ENCODE assay signal across 26 cellular contexts in genomic region chr6:45787384-45787783, GRCh38.
"Had no signal": no experiment of that assay in that cellular context is flagged by ENCODE, and none has a peak within 500 bp of the region (broad histone marks: within the 10 kb centered on the region; RNA-seq: fewer than 3 reads in every experiment).

No MANE protein-coding gene starts in this region.

- H3K36me3 ChIP-seq: gastrocnemius medialis, lower lobe of right lung, ovary, spleen, tibial artery, upper lobe of left lung had no signal

- H3K27me3 ChIP-seq: gastrocnemius medialis, ovary, spleen, testis, tibial artery, upper lobe of left lung had no signal

- H3K36me3 Mint-ChIP-seq: naive thymus-derived CD8-positive, alpha-beta T cell; stimulated activated memory B cell treated with anti-CD40 and anti-IgM and Interleukin-4, amounts not matched to agents 10 μg/mL and 1 μg/mL and 100 μg/mL, for 72 hours had no signal

- H3K9me3 ChIP-seq: gastrocnemius medialis, lower lobe of right lung, ovary, psoas muscle, spleen, testis, tibial artery, upper lobe of left lung had no signal

- H3K27ac Mint-ChIP-seq: endodermal cell; naive thymus-derived CD8-positive, alpha-beta T cell; nephron progenitor cell; stimulated activated memory B cell treated with anti-CD40 and anti-IgM and Interleukin-4, amounts not matched to agents 10 μg/mL and 1 μg/mL and 100 μg/mL, for 72 hours had no signal

- DNase-seq: dorsolateral prefrontal cortex; effector CD8-positive, alpha-beta T cell; endodermal cell; foreskin fibroblast; gastrocnemius medialis; head of caudate nucleus; left ventricle myocardium superior; lower lobe of right lung; naive thymus-derived CD8-positive, alpha-beta T cell; nephron progenitor cell; occipital lobe; ovary; posterior cingulate gyrus; psoas muscle; right cardiac atrium; spleen; stimulated activated CD4-positive, alpha-beta T cell treated with anti-CD3 and anti-CD28 coated beads, Interleukin-4, amount 100 ng/mL, for 4 hours; stimulated activated naive CD8-positive, alpha-beta T cell treated with anti-CD3 and anti-CD28 coated beads, Interleukin-15, Interleukin-2, amounts not matched to agents 100 U/mL and 50 U/mL, for 24 hours; substantia nigra; testis; tibial artery; upper lobe of left lung had no signal

- H3K9me3 Mint-ChIP-seq: endodermal cell; naive thymus-derived CD8-positive, alpha-beta T cell; nephron progenitor cell; stimulated activated memory B cell treated with anti-CD40 and anti-IgM and Interleukin-4, amounts not matched to agents 10 μg/mL and 1 μg/mL and 100 μg/mL, for 72 hours had no signal

- H3K4me3 ChIP-seq: dorsolateral prefrontal cortex, gastrocnemius medialis, lower lobe of right lung, ovary, psoas muscle, skin epidermis, spleen, testis, tibial artery, upper lobe of left lung had no signal

- ATAC-seq: esophagus mucosa; gastrocnemius medialis; left ventricle myocardium superior; lower lobe of right lung; naive thymus-derived CD8-positive, alpha-beta T cell; psoas muscle; right cardiac atrium; stimulated activated memory B cell treated with anti-CD40 and anti-IgM and Interleukin-4, amounts not matched to agents 10 μg/mL and 1 μg/mL and 100 μg/mL, for 72 hours; stimulated activated naive CD8-positive, alpha-beta T cell treated with anti-CD3 and anti-CD28 coated beads, Interleukin-15, Interleukin-2, amounts not matched to agents 100 U/mL and 50 U/mL, for 24 hours had no signal

- H3K4me3 Mint-ChIP-seq: endodermal cell; naive thymus-derived CD8-positive, alpha-beta T cell; nephron progenitor cell; stimulated activated memory B cell treated with anti-CD40 and anti-IgM and Interleukin-4, amounts not matched to agents 10 μg/mL and 1 μg/mL and 100 μg/mL, for 72 hours had no signal

- H3K4me1 ChIP-seq: gastrocnemius medialis, lower lobe of right lung, psoas muscle, spleen, testis, tibial artery, upper lobe of left lung had no signal

- H3K27me3 Mint-ChIP-seq: naive thymus-derived CD8-positive, alpha-beta T cell; stimulated activated memory B cell treated with anti-CD40 and anti-IgM and Interleukin-4, amounts not matched to agents 10 μg/mL and 1 μg/mL and 100 μg/mL, for 72 hours had no signal

- H3K27ac ChIP-seq: dorsolateral prefrontal cortex, epithelial cell of prostate, gastrocnemius medialis, lower lobe of right lung, ovary, psoas muscle, skin epidermis, spleen, testis, tibial artery, upper lobe of left lung had no signal

- H3K4me1 Mint-ChIP-seq: endodermal cell; naive thymus-derived CD8-positive, alpha-beta T cell; stimulated activated memory B cell treated with anti-CD40 and anti-IgM and Interleukin-4, amounts not matched to agents 10 μg/mL and 1 μg/mL and 100 μg/mL, for 72 hours had no signal
